10 cellular contexts compared by ENCODE assay signal in genomic region chr7:44618754-44619153, GRCh38. TPM values are rescaled to one million over a fixed set of nuclear protein-coding genes. Genes with fewer than 3 reads are reported as not detected.
DNase-seq lines count a peak whose midpoint lies in the region; ATAC-seq and TF ChIP-seq lines count a peak whose summit lies in the region.
"Had no signal": no experiment of that assay in that cellular context is flagged by ENCODE, and none has a peak within 500 bp of the region (broad histone marks: within the 10 kb centered on the region; RNA-seq: fewer than 3 reads in every experiment).

No MANE protein-coding gene starts in this region.

- no peaks in the 10 kb centered on the region for H3K9me3 ChIP-seq in HAP-1

- H3K36me3 Mint-ChIP-seq in chondrocyte (ENCODE audit: low read depth), result no peaks in the 10 kb centered on the region
- H3K36me3 Mint-ChIP-seq in natural killer cell treated with Interleukin-12 subunit alpha and Interleukin-12 subunit beta and Interleukin-15 and Interleukin-18, amount 100 ng/mL, for 72 hours, result no peaks in the 10 kb centered on the region

- H3K9me3 Mint-ChIP-seq in chondrocyte (ENCODE audit: low read depth), result no peaks in the 10 kb centered on the region
- H3K9me3 Mint-ChIP-seq in natural killer cell treated with Interleukin-12 subunit alpha and Interleukin-12 subunit beta and Interleukin-15 and Interleukin-18, amount 100 ng/mL, for 72 hours, result no peaks in the 10 kb centered on the region

- DNase-seq in NCI-H2196 (lab: John Stamatoyannopoulos, UW; ENCODE audit: unreplicated experiment) (peak; percentile 27), NCI-H2196 treated with DMSO at 0.1 percent for 48 hours (lab: John Stamatoyannopoulos, UW; ENCODE audit: unreplicated experiment) (no peak), LNCaP clone FGC (ENCODE audit: low read depth) (peak; percentile 72), chondrocyte (ENCODE audit: low spot score) (no peak), HAP-1 (ENCODE audit: low spot score in 2 of 2) (no peak), germinal center (ENCODE audit: low spot score) (no peak)
- no peak for DNase-seq in natural killer cell treated with Interleukin-12 subunit alpha and Interleukin-12 subunit beta and Interleukin-15 and Interleukin-18, amount 100 ng/mL, for 72 hours (ENCODE audit: low spot score)
- DNase-seq: NCI-H82, substantia nigra had no signal

- ATAC-seq in natural killer cell treated with Interleukin-12 subunit alpha and Interleukin-12 subunit beta and Interleukin-15 and Interleukin-18, amount 100 ng/mL, for 72 hours, result no peak
- no peak for ATAC-seq in HG02970 (IDR thresholded peaks at IDR 0.05; ENCODE audit: low FRiP score, unreplicated experiment)

- H3K4me1 Mint-ChIP-seq in chondrocyte (ENCODE audit: low read depth), result peaks cover 56% of the 10 kb centered on the region
- H3K4me1 Mint-ChIP-seq in natural killer cell treated with Interleukin-12 subunit alpha and Interleukin-12 subunit beta and Interleukin-15 and Interleukin-18, amount 100 ng/mL, for 72 hours (ENCODE audit: low read depth in 2 of 2), result peaks cover 56 to 76% of the 10 kb centered on the region in 2 donors

- H3K36me3 ChIP-seq in HAP-1 (replicated peaks), result no peaks in the 10 kb centered on the region

- no peaks in the 10 kb centered on the region for H3K27me3 ChIP-seq in HAP-1 (ENCODE audit: low read depth)

- TF ChIP-seq CTCF in LNCaP clone FGC (IDR thresholded peaks at IDR 0.05; ENCODE audit: control insufficient read depth, extremely low read depth, insufficient read depth), result no peak
- TF ChIP-seq CTCF in chondrocyte (IDR thresholded peaks at IDR 0.05), result no peak

- peaks cover 7% of the 10 kb centered on the region for H3K4me1 ChIP-seq in HAP-1

- in situ Hi-C loops in HAP-1 (cut with MboI; ENCODE audit: low sequenced_read_pairs), result no loop called here

- H3K27me3 Mint-ChIP-seq in chondrocyte (ENCODE audit: low read depth), result no peaks in the 10 kb centered on the region
- no peaks in the 10 kb centered on the region for H3K27me3 Mint-ChIP-seq in natural killer cell treated with Interleukin-12 subunit alpha and Interleukin-12 subunit beta and Interleukin-15 and Interleukin-18, amount 100 ng/mL, for 72 hours

- peak overlapping the region; percentile 59 for H3K27ac Mint-ChIP-seq in chondrocyte (ENCODE audit: unreplicated experiment)
- peak overlapping the region; percentile 84 to 86 for H3K27ac Mint-ChIP-seq in natural killer cell treated with Interleukin-12 subunit alpha and Interleukin-12 subunit beta and Interleukin-15 and Interleukin-18, amount 100 ng/mL, for 72 hours

- no peak overlapping the region for H3K4me3 Mint-ChIP-seq in chondrocyte (ENCODE audit: unreplicated experiment)
- H3K4me3 Mint-ChIP-seq in natural killer cell treated with Interleukin-12 subunit alpha and Interleukin-12 subunit beta and Interleukin-15 and Interleukin-18, amount 100 ng/mL, for 72 hours, result no peak overlapping the region

- H3K4me3 ChIP-seq in LNCaP clone FGC (ENCODE audit: low read depth, low read length) (peak overlapping the region; percentile 10), HAP-1 (no peak overlapping the region)

RNA-seq across cellular contexts. Expression of gene OGDH, which starts 12.3 kb away (rescaled TPM):
- 80.0 to 128 TPM (median 83.7 TPM) in 3 replicates for total RNA-seq in chondrocyte
- total RNA-seq in natural killer cell treated with Interleukin-12 subunit alpha and Interleukin-12 subunit beta and Interleukin-15 and Interleukin-18, amount 100 ng/mL, for 72 hours, result 100 to 1,000 TPM in 1 of 2 donors, 10 to 100 TPM in 1; 84.8 to 116 TPM

RNA-seq across cellular contexts. Expression of gene TMED4, which starts 36.7 kb away (rescaled TPM):
- 55.1 to 65.9 TPM (median 55.6 TPM) in 3 replicates for total RNA-seq in chondrocyte
- 100 to 1,000 TPM in 1 of 2 donors, 10 to 100 TPM in 1; 97.9 to 104 TPM for total RNA-seq in natural killer cell treated with Interleukin-12 subunit alpha and Interleukin-12 subunit beta and Interleukin-15 and Interleukin-18, amount 100 ng/mL, for 72 hours

RNA-seq across cellular contexts. Expression of gene DDX56, which starts 45.0 kb away (rescaled TPM):
- total RNA-seq in chondrocyte, result 48.7 to 52.7 TPM (median 49.9 TPM) in 3 replicates
- 100 to 1,000 TPM in 1 of 2 donors, 10 to 100 TPM in 1; 99.7 to 208 TPM for total RNA-seq in natural killer cell treated with Interleukin-12 subunit alpha and Interleukin-12 subunit beta and Interleukin-15 and Interleukin-18, amount 100 ng/mL, for 72 hours

Comparison
In these comparisons a context has a peak if more than half of its experiments do, and no peak if none do; other contexts are left out.
1. DNase-seq: peak in NCI-H2196 (single experiment) and LNCaP clone FGC (single experiment); none in NCI-H2196 treated with DMSO at 0.1 percent for 48 hours (single experiment), chondrocyte (single experiment), natural killer cell treated with Interleukin-12 subunit alpha and Interleukin-12 subunit beta and Interleukin-15 and Interleukin-18, amount 100 ng/mL, for 72 hours (single experiment), HAP-1 (0 of 2) and germinal center (single experiment).